Comparison of ENCODE assay signal across 18 cellular contexts in the genomic region with DNA sequence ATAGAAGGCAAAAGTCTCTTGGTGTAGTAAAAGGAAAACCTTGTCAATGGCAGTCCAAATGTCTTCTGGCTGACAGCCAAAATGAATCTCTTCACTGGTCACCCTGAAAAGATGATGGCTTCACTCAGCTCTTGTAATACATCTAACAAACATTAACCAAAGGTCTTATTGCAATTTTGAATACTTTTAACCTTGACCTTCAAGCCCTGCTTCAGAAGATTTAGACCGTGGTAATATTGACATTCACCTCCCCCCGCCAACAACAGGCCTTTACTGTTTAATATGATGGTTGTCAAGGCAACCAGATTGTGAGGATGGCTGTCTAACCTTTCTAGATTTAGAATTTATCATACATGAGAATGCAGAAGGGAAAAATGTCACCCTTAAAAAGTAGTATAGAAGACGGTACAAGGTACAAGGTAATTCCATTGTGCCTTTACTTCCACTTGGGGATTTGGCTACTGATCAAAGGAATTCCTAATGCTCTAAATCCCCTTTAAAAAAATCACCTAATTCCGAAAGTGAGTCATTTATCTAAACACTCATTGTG.
DNase-seq lines count a peak whose midpoint lies in the region; ATAC-seq, FAIRE-seq and TF ChIP-seq lines count a peak whose summit lies in the region.
"Had no signal": no experiment of that assay in that cellular context is flagged by ENCODE, and none has a peak within 500 bp of the region (broad histone marks: within the 10 kb centered on the region; RNA-seq: fewer than 3 reads in every experiment).

No MANE protein-coding gene starts in this region.

- no peak for TF ChIP-seq RAD21 in GM12878 (IDR thresholded peaks at IDR 0.05; ENCODE audit: insufficient read depth, low read depth, low read length)

- no peak for TF ChIP-seq EP300 in GM12878 (IDR thresholded peaks at IDR 0.05; ENCODE audit: borderline replicate concordance in 1 of 2, control insufficient read depth in 1 of 2, low read depth in 2 of 2, low read length in 2 of 2)

- TF ChIP-seq CTCF in GM12878 (IDR thresholded peaks at IDR 0.05 in 2 of 3, conservative IDR thresholded peaks at IDR 0.05 in 1 of 3; ENCODE audit: control insufficient read depth in 2 of 3, extremely low read depth in 1 of 3, insufficient read depth in 1 of 3, low read depth in 3 of 3, low read length in 3 of 3) (no peak), right lobe of liver (IDR thresholded peaks at IDR 0.05) (no peak)

- intact Hi-C loops in GM12878 (cut with micrococcal nuclease; ENCODE audit: unreplicated experiment) (loop anchor here (5.0 kb wide), 1 partner anchor 339 kb away; no protein-coding TSS in a partner anchor), right lobe of liver (cut with DNase I) (loop anchor here (10.0 kb wide), 1 partner anchor 53 kb away; no protein-coding TSS in a partner anchor), cardiac septum (cut with DNase I) (loop anchor here (2.0 to 10.0 kb wide), 3 partner anchors 59 to 347 kb away; partner anchors contain the start of gene LARGE1)

- WGBS in GM12878 (ENCODE audit: insufficient coverage, insufficient replicate concordance, low lambda C conversion rate, missing lambda C conversion rate) = 74% methylated on average over 4 of the region's 4 CpGs
- 35% methylated on average over 4 of the region's 4 CpGs for WGBS in right lobe of liver (ENCODE audit: insufficient coverage, low coverage, low lambda C conversion rate, missing lambda C conversion rate)

- H3K79me2 ChIP-seq in GM12878 (ENCODE audit: control insufficient read depth, insufficient read depth, low read length) = no peaks in the 10 kb centered on the region

- in situ Hi-C loops in GM12878 (cut with MboI) = loop anchor here (5.0 to 10.0 kb wide), 4 partner anchors 61 to 1574 kb away; no protein-coding TSS in a partner anchor

- ATAC-seq in GM12878 = no peak
- ATAC-seq in right lobe of liver = peak in 3 of 4 donors; percentile 17 to 78 (median 40)
- ATAC-seq in GM18517 (IDR thresholded peaks at IDR 0.05; ENCODE audit: unreplicated experiment) = no peak
- no peak for ATAC-seq in HG02981 (IDR thresholded peaks at IDR 0.05; ENCODE audit: unreplicated experiment)
- ATAC-seq: Panc1 had no signal

- FAIRE-seq in GM12878 (lab: Jason Lieb, UNC) = no peak

- H3K36me3 ChIP-seq in BLaER1 = 0 out of 2 replicates have a peak, but pooled peaks cover 8% of the 10 kb centered on the region
- no peaks in the 10 kb centered on the region for H3K36me3 ChIP-seq in GM12878 (ENCODE audit: control insufficient read depth in 2 of 2, insufficient read depth in 2 of 2, low read length in 1 of 2)
- no peaks in the 10 kb centered on the region for H3K36me3 ChIP-seq in right lobe of liver
- H3K36me3 ChIP-seq: colonic mucosa, left lung had no signal

- CTCF ChIA-PET in GM12878 (lab: Yijun Ruan, JAX) = interaction anchor here (0.7 to 5.2 kb wide), 17 partner anchors 8 to 559 kb away, joined by 3 to 138 read pairs (median 5); no protein-coding TSS in a partner anchor

- H2AFZ ChIP-seq in GM12878 (ENCODE audit: control insufficient read depth, low read depth, low read length) = no peak overlapping the region

- no peak overlapping the region for H3K9ac ChIP-seq in BLaER1
- no peak overlapping the region for H3K9ac ChIP-seq in GM12878 (ENCODE audit: control insufficient read depth, insufficient read depth, low read length)

- SMC1A ChIA-PET in GM12878 (lab: Charles Lee; ENCODE audit: uncharacterized antibody, unreplicated experiment) = interaction anchor here (1.2 to 8.8 kb wide), 11 partner anchors 9 to 340 kb away, joined by 3 to 125 read pairs (median 4); no protein-coding TSS in a partner anchor

- H3K9me3 ChIP-seq in BLaER1 = no peaks in the 10 kb centered on the region
- H3K9me3 ChIP-seq in GM12878 (replicated peaks; ENCODE audit: control insufficient read depth, insufficient read depth, low read length) = no peaks in the 10 kb centered on the region
- H3K9me3 ChIP-seq in right lobe of liver = no peaks in the 10 kb centered on the region
- H3K9me3 ChIP-seq: colonic mucosa, left lung, testis had no signal

- POLR2A ChIA-PET in GM12878 (lab: Charles Lee) = no interaction called here

- H3K4me2 ChIP-seq in BLaER1 (peak overlapping the region; percentile 39), GM12878 (ENCODE audit: control insufficient read depth, insufficient read depth) (no peak overlapping the region)

- H4K20me1 ChIP-seq in BLaER1 (peaks cover 7% of the 10 kb centered on the region; the same call in 1 of the 2 replicates), GM12878 (ENCODE audit: control insufficient read depth, insufficient read depth) (no peaks in the 10 kb centered on the region)

- RAD21 ChIA-PET in GM12878 (lab: Charles Lee; ENCODE audit: unreplicated experiment) = interaction anchor here (1.0 to 3.1 kb wide), 8 partner anchors 9 to 340 kb away, joined by 3 to 51 read pairs (median 6); no protein-coding TSS in a partner anchor

- H3K4me3 ChIP-seq in BLaER1 (no peak overlapping the region), GM12878 (no peak overlapping the region), right lobe of liver (no peak overlapping the region)
- H3K4me3 ChIP-seq: colonic mucosa, left lung, testis had no signal

- peaks cover 63% of the 10 kb centered on the region for H3K4me1 ChIP-seq in BLaER1
- H3K4me1 ChIP-seq in GM12878 (ENCODE audit: control insufficient read depth, insufficient read depth, low read length) = peaks cover 6% of the 10 kb centered on the region; the same call in 1 of the 2 replicates
- H3K4me1 ChIP-seq in right lobe of liver = peaks cover 0 to 25% (median 11%) of the 10 kb centered on the region in 4 donors
- H3K4me1 ChIP-seq: testis had no signal

- H3K27ac ChIP-seq in BLaER1 = no peak overlapping the region
- H3K27ac ChIP-seq in GM12878 (ENCODE audit: control insufficient read depth, insufficient read depth) = no peak overlapping the region
- no peak overlapping the region for H3K27ac ChIP-seq in right lobe of liver
- H3K27ac ChIP-seq: colonic mucosa, left lung, testis had no signal

- TF ChIP-seq POLR2A in GM12878 (IDR thresholded peaks at IDR 0.05; ENCODE audit: low read depth, low read length) = no peak
- no peak for TF ChIP-seq POLR2A in right lobe of liver (IDR thresholded peaks at IDR 0.05)

- BruUV-seq in GM12878 (replicated peaks; lab: Mats Ljungman, UMichigan) = no TSS peak

- H3K27me3 ChIP-seq in BLaER1 = no peaks in the 10 kb centered on the region
- no peaks in the 10 kb centered on the region for H3K27me3 ChIP-seq in GM12878 (replicated peaks in 1 of 2; ENCODE audit: control insufficient read depth in 2 of 2, insufficient read depth in 2 of 2, low read length in 1 of 2)
- H3K27me3 ChIP-seq in right lobe of liver = no peaks in the 10 kb centered on the region
- H3K27me3 ChIP-seq: colonic mucosa, left lung, testis had no signal

- DNase-seq in HuH-7.5 (ENCODE audit: low spot score) = peak; percentile 21
- DNase-seq in GM12878 (ENCODE audit: low read depth, low spot score) = no peak
- DNase-seq in right lobe of liver = no peak
- DNase-seq in cardiac septum (ENCODE audit: low spot score) = no peak
- DNase-seq in NCI-H2171 (lab: John Stamatoyannopoulos, UW) = no peak
- DNase-seq: activated CD4-positive, alpha-beta T cell treated with anti-CD3 and anti-CD28 coated beads for 48 hours; activated naive CD4-positive, alpha-beta T cell treated with anti-CD3 and anti-CD28 coated beads for 36 hours; colonic mucosa; H9; left lung; NCI-H1930; NCI-H69; posterior cingulate gyrus; testis had no signal

TF ChIP-seq in GM12878, 131 proteins besides CTCF, POLR2A, EP300 and RAD21:
- TF ChIP-seq BMI1 (IDR thresholded peaks at IDR 0.05; ENCODE audit: borderline replicate concordance) (peak; percentile 41; the same call in 1 of the 2 replicates), MYB (IDR thresholded peaks at IDR 0.05; ENCODE audit: borderline replicate concordance, low read depth, low read length) (no peak)

Comparison
In these comparisons a context has a peak if more than half of its experiments do, and no peak if none do; other contexts are left out.
1. ATAC-seq: peak in right lobe of liver (3 of 4); none in GM12878 (single experiment), GM18517 (single experiment) and HG02981 (single experiment).